ENCODE assay signal across 1 cellular context in genomic region chr1:82062206-82062605, GRCh38.
TF ChIP-seq lines count a peak whose summit lies in the region.

No MANE protein-coding gene starts in this region.

TF ChIP-seq in HepG2, 621 proteins besides CTCF, POLR2A, EP300 and RAD21 (continued from another document):
- TF ChIP-seq PLSCR1 (CRISPR knock-in tag; IDR thresholded peaks at IDR 0.05; ENCODE audit: borderline replicate concordance) (no peak), FOXO1 (CRISPR knock-in tag; IDR thresholded peaks at IDR 0.05) (no peak), ZFP62 (CRISPR knock-in tag; IDR thresholded peaks at IDR 0.05) (no peak), ZHX2 (IDR thresholded peaks at IDR 0.05; ENCODE audit: low read depth) (no peak), ZHX2 (CRISPR knock-in tag; IDR thresholded peaks at IDR 0.05; ENCODE audit: borderline replicate concordance) (no peak), ZNF329 (CRISPR knock-in tag; IDR thresholded peaks at IDR 0.05; ENCODE audit: low read depth) (no peak), ZNF407 (CRISPR knock-in tag; IDR thresholded peaks at IDR 0.05; ENCODE audit: not compliant biosample characterization) (no peak)
